1 cellular context compared by ENCODE assay signal in the genomic region with DNA sequence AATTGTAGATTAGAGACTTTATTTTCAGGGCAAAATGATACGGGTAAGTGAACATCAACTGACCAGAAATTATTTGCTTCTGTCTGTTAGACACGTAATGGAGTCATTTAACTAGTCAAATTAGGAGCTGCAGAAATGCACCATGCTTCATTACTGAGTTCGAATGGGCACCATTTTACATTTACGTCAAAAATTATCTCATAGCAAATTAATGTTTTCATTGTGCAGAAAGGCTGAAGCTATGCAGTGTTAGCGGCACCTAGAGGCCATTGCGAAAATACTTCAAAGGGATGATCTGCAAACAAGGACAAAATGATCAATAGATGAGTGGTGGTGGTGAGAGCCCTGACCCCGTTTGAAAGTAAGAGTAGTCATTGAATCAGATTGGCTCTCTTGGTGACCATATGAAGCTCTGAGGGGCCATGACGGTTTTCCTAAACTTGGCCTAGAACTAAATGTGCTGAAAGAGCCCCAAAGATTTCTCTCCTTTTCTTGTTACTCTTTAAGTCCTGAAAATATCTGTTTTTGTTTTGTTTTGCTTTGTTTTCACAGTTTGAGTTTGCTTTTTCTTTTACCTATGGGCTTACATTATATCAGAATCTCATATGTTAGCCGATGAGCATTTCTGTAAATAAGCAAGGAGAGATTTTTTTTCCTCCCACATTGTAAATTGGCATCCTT.
TF ChIP-seq lines count a peak whose summit lies in the region.

No MANE protein-coding gene starts in this region.

TF ChIP-seq in SK-N-SH treated with all-trans-retinoic acid at 6 μM for 48 hours, 23 proteins besides CTCF, POLR2A, EP300 and RAD21 (continued from another document):
- TF ChIP-seq, protein P1, sequence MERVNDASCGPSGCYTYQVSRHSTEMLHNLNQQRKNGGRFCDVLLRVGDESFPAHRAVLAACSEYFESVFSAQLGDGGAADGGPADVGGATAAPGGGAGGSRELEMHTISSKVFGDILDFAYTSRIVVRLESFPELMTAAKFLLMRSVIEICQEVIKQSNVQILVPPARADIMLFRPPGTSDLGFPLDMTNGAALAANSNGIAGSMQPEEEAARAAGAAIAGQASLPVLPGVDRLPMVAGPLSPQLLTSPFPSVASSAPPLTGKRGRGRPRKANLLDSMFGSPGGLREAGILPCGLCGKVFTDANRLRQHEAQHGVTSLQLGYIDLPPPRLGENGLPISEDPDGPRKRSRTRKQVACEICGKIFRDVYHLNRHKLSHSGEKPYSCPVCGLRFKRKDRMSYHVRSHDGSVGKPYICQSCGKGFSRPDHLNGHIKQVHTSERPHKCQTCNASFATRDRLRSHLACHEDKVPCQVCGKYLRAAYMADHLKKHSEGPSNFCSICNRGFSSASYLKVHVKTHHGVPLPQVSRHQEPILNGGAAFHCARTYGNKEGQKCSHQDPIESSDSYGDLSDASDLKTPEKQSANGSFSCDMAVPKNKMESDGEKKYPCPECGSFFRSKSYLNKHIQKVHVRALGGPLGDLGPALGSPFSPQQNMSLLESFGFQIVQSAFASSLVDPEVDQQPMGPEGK (CRISPR knock-in tag; IDR thresholded peaks at IDR 0.05; ENCODE audit: borderline replicate concordance): no peak
- TF ChIP-seq TOX (CRISPR knock-in tag; IDR thresholded peaks at IDR 0.05; ENCODE audit: borderline replicate concordance): no peak
- no peak for TF ChIP-seq RARB (CRISPR knock-in tag; IDR thresholded peaks at IDR 0.05)
- TF ChIP-seq TCF4 (CRISPR knock-in tag; IDR thresholded peaks at IDR 0.05; ENCODE audit: borderline replicate concordance): no peak
